In the genomic region with DNA sequence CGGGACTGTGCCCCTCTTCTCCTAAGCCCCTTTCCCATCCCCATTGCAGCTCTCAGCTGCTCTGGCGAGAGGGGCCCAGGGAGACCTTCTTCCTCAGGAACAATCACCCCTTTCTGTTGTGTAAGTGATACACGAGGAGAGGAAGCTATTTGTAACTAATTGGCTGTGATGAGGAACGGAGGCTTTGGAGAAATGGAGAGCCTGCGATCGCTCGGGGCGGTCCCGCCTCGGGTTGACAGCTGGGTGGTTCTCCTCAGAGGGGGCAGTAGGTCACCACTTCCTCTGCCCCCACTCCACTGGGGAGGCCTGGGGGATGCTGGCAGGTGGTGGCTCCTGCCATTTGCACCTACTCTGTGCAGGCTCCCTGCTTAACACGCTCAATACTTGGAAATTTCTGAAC, we compare ENCODE assay signal across 1 cellular context.
A peak's percentile ranks its signal among the peaks of the same experiment; 100 is the strongest.
TF ChIP-seq lines count a peak whose summit lies in the region.

No MANE protein-coding gene starts in this region.

TF ChIP-seq in GM12878, 131 proteins besides CTCF, POLR2A, EP300 and RAD21:
- TF ChIP-seq, protein P1, sequence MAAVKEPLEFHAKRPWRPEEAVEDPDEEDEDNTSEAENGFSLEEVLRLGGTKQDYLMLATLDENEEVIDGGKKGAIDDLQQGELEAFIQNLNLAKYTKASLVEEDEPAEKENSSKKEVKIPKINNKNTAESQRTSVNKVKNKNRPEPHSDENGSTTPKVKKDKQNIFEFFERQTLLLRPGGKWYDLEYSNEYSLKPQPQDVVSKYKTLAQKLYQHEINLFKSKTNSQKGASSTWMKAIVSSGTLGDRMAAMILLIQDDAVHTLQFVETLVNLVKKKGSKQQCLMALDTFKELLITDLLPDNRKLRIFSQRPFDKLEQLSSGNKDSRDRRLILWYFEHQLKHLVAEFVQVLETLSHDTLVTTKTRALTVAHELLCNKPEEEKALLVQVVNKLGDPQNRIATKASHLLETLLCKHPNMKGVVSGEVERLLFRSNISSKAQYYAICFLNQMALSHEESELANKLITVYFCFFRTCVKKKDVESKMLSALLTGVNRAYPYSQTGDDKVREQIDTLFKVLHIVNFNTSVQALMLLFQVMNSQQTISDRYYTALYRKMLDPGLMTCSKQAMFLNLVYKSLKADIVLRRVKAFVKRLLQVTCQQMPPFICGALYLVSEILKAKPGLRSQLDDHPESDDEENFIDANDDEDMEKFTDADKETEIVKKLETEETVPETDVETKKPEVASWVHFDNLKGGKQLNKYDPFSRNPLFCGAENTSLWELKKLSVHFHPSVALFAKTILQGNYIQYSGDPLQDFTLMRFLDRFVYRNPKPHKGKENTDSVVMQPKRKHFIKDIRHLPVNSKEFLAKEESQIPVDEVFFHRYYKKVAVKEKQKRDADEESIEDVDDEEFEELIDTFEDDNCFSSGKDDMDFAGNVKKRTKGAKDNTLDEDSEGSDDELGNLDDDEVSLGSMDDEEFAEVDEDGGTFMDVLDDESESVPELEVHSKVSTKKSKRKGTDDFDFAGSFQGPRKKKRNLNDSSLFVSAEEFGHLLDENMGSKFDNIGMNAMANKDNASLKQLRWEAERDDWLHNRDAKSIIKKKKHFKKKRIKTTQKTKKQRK (IDR thresholded peaks at IDR 0.05; ENCODE audit: low read depth, low read length) = no peak
- no peak for TF ChIP-seq IKZF1 (conservative IDR thresholded peaks at IDR 0.05)
- peak; percentile 68; the same call in 1 of the 2 replicates for TF ChIP-seq NR2F1 (conservative IDR thresholded peaks at IDR 0.05)
- no peak for TF ChIP-seq DPF2 (IDR thresholded peaks at IDR 0.05)
TF ChIP-seq in GM12878: peak in this region for 1.
